ENCODE assay signal across 25 cellular contexts in the genomic region with DNA sequence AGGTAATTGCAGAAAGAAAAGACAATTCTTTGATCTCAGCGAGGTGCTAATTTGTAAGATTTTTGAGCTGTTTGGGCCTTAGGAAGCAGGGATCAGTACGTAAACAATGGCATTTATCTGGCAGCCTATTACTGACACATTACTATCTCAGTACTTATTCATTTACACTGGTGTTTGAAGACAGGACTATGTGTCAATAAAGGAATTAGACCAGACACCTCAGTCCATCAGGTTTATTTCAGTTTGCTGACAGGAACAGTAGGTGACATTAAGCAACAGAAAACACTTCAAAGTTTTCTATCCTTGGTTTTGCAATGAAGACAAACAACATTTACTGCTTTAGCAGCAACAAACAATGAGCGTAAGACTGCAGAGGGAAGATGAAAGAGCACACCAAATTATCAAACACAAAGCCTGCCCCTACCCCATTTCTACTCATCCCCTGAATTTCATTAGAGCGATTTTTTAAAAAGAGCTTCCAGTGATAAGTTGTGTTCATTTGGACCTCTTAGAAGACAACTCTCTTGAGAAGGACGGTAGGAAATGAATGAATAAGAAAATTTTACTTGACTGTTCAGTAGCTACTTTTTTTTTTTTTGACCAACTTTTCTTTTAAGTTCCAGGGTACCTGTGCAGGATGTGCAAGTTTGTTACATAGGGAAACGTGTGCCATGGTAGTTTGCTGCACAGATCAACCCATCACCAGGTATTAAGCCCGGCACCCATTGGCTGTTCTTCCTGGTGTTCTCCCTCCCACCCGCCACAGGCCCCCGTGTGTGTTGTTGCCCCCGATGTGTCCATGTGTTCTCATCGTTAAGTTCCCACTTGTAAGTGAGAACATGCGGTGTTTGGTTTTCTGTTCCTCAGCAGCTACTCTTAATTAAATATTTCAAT.
A peak's percentile ranks its signal among the peaks of the same experiment; 100 is the strongest.
DNase-seq lines count a peak whose midpoint lies in the region; ATAC-seq and TF ChIP-seq lines count a peak whose summit lies in the region.
"Had no signal": no experiment of that assay in that cellular context is flagged by ENCODE, and none has a peak within 500 bp of the region (broad histone marks: within the 10 kb centered on the region; RNA-seq: fewer than 3 reads in every experiment).

No MANE protein-coding gene starts in this region.

- DNase-seq in heart left ventricle (no peak), right atrium auricular region (ENCODE audit: low spot score) (no peak), PC-9 (peak in 1 of 2 experiments; percentile 89), fibroblast of villous mesenchyme (ENCODE audit: low read depth) (peak; percentile 27), smooth muscle cell (lab: John Stamatoyannopoulos, UW; ENCODE audit: unreplicated experiment) (no peak), NCI-H510A treated with DMSO at 0.1 percent for 48 hours (lab: John Stamatoyannopoulos, UW) (no peak), NCI-H82 treated with DMSO at 0.1 percent for 48 hours (lab: John Stamatoyannopoulos, UW; ENCODE audit: unreplicated experiment) (no peak), cerebellum (ENCODE audit: low spot score) (no peak)
- DNase-seq: activated CD4-positive, alpha-beta T cell treated with anti-CD3 and anti-CD28 coated beads, Interleukin-2, amount 50 U/mL, for 1 hour; C1 segment of cervical spinal cord; effector memory CD4-positive, alpha-beta T cell; glutamatergic neuron; KG1; left cardiac atrium; NCI-H2029; NCI-H446 treated with DMSO at 0.1 percent for 48 hours; Peyer's patch; posterior cingulate gyrus; stimulated activated CD4-positive, alpha-beta T cell treated with anti-CD3 and anti-CD28 coated beads, Interleukin-1b, Interleukin-23, amount 100 ng/mL, for 48 hours; uterus had no signal

- H3K9ac ChIP-seq in smooth muscle cell (ENCODE audit: low read depth): no peak overlapping the region

- no TSS peak for BruUV-seq in PC-9 (replicated peaks; lab: Mats Ljungman, UMichigan)

- no peak overlapping the region for H3K4me3 ChIP-seq in heart left ventricle
- no peak overlapping the region for H3K4me3 ChIP-seq in right atrium auricular region
- no peak overlapping the region for H3K4me3 ChIP-seq in PC-9
- no peak overlapping the region for H3K4me3 ChIP-seq in fibroblast of villous mesenchyme (ENCODE audit: low read depth, low read length)
- no peak overlapping the region for H3K4me3 ChIP-seq in smooth muscle cell
- H3K4me3 ChIP-seq: HAP-1, Peyer's patch, SK-N-MC, uterus had no signal

- POLR2A ChIA-PET in PC-9 (lab: Charles Lee; ENCODE audit: unreplicated experiment): interaction anchor here (0.7 kb wide), 1 partner anchor 133 kb away, joined by 3 read pairs; no protein-coding TSS in a partner anchor

- H3K27ac ChIP-seq in heart left ventricle (no peak overlapping the region), right atrium auricular region (no peak overlapping the region), PC-9 (peak overlapping the region; percentile 77), smooth muscle cell (ENCODE audit: low read depth) (no peak overlapping the region)
- H3K27ac ChIP-seq: Peyer's patch, SK-N-MC, uterus, VCaP had no signal

- H3K4me2 ChIP-seq in PC-9 (peak overlapping the region; percentile 43), smooth muscle cell (no peak overlapping the region)

- H3F3A ChIP-seq in PC-9 (ENCODE audit: insufficient read depth, low read depth): peaks cover 29% of the 10 kb centered on the region
- H3F3A ChIP-seq in smooth muscle cell (ENCODE audit: low read depth): no peaks in the 10 kb centered on the region

- H3K9me2 ChIP-seq in PC-9 (ENCODE audit: insufficient read depth): no peaks in the 10 kb centered on the region

- intact Hi-C loops in heart left ventricle (cut with DNase I): no loop called here
- intact Hi-C loops in PC-9 (cut with micrococcal nuclease; ENCODE audit: unreplicated experiment): loop anchor here (5.0 kb wide), 3 partner anchors 66 to 121 kb away; no protein-coding TSS in a partner anchor

- H3K79me2 ChIP-seq in PC-9 (ENCODE audit: low read depth): no peaks in the 10 kb centered on the region
- H3K79me2 ChIP-seq in smooth muscle cell (ENCODE audit: low read depth): no peaks in the 10 kb centered on the region

- TF ChIP-seq CTCF in heart left ventricle (IDR thresholded peaks at IDR 0.05): no peak
- no peak for TF ChIP-seq CTCF in right atrium auricular region (IDR thresholded peaks at IDR 0.05)
- no peak for TF ChIP-seq CTCF in PC-9 (conservative IDR thresholded peaks at IDR 0.05)
- no peak for TF ChIP-seq CTCF in fibroblast of villous mesenchyme (IDR thresholded peaks at IDR 0.05; ENCODE audit: insufficient read depth, low read depth, low read length)
- TF ChIP-seq CTCF in smooth muscle cell (IDR thresholded peaks at IDR 0.05; ENCODE audit: borderline replicate concordance, insufficient read depth, poor library complexity, severe bottlenecking): no peak

- H2AFZ ChIP-seq in PC-9: peak overlapping the region; percentile 54; the same call in 1 of the 2 replicates
- peak overlapping the region; percentile 66 for H2AFZ ChIP-seq in smooth muscle cell (ENCODE audit: low read depth)

- H3K4me1 ChIP-seq in heart left ventricle: no peaks in the 10 kb centered on the region
- no peaks in the 10 kb centered on the region for H3K4me1 ChIP-seq in right atrium auricular region
- peaks cover 45% of the 10 kb centered on the region for H3K4me1 ChIP-seq in PC-9 (replicated peaks; ENCODE audit: insufficient read depth)
- H3K4me1 ChIP-seq in smooth muscle cell (ENCODE audit: low read depth): peaks cover 23% of the 10 kb centered on the region
- H3K4me1 ChIP-seq: Peyer's patch, uterus had no signal

- WGBS in heart left ventricle, 4 donors: 47 to 57% (median 56%) methylated on average over 12 of the region's 12 CpGs
- WGBS in smooth muscle cell (ENCODE audit: low lambda C conversion rate): 78% methylated on average over 12 of the region's 12 CpGs

- H3K27me3 ChIP-seq in heart left ventricle (no peaks in the 10 kb centered on the region), right atrium auricular region (no peaks in the 10 kb centered on the region), PC-9 (ENCODE audit: insufficient read depth, low read depth) (no peaks in the 10 kb centered on the region), smooth muscle cell (ENCODE audit: low read depth) (no peaks in the 10 kb centered on the region)
- H3K27me3 ChIP-seq: Peyer's patch, uterus had no signal

- H3K9me3 ChIP-seq in heart left ventricle: no peaks in the 10 kb centered on the region
- no peaks in the 10 kb centered on the region for H3K9me3 ChIP-seq in right atrium auricular region
- H3K9me3 ChIP-seq in PC-9 (ENCODE audit: insufficient read depth, low read depth): peaks cover 18% of the 10 kb centered on the region
- no peaks in the 10 kb centered on the region for H3K9me3 ChIP-seq in smooth muscle cell (replicated peaks; ENCODE audit: low read depth)
- H3K9me3 ChIP-seq: HAP-1, Peyer's patch, uterus had no signal

- H4K20me1 ChIP-seq in PC-9 (ENCODE audit: insufficient read depth) (no peaks in the 10 kb centered on the region), smooth muscle cell (ENCODE audit: low read depth) (no peaks in the 10 kb centered on the region)

- peak; percentile 56 to 72 (median 64) for ATAC-seq in heart left ventricle
- ATAC-seq: activated naive CD4-positive, alpha-beta T cell treated with anti-CD3 and anti-CD28 coated beads, Interleukin-2, amount 50 U/mL, for 72 hours; activated T-helper 17 cell treated with anti-CD3 and anti-CD28 coated beads, Interleukin-2, amount 50 U/mL, for 72 hours had no signal

- no peak for TF ChIP-seq POLR2A in heart left ventricle (IDR thresholded peaks at IDR 0.05)

- H3K36me3 ChIP-seq in heart left ventricle (no peaks in the 10 kb centered on the region), right atrium auricular region (no peaks in the 10 kb centered on the region), PC-9 (ENCODE audit: low read depth) (no peaks in the 10 kb centered on the region), smooth muscle cell (ENCODE audit: low read depth) (no peaks in the 10 kb centered on the region)
- H3K36me3 ChIP-seq: HAP-1, Peyer's patch, uterus had no signal

- CTCF ChIA-PET in PC-9 (lab: Charles Lee): interaction anchor here (0.6 to 1.3 kb wide), 5 partner anchors 24 to 40 kb away, joined by 3 to 7 read pairs (median 3); no protein-coding TSS in a partner anchor
